1 cellular context compared by ENCODE assay signal in the genomic region with DNA sequence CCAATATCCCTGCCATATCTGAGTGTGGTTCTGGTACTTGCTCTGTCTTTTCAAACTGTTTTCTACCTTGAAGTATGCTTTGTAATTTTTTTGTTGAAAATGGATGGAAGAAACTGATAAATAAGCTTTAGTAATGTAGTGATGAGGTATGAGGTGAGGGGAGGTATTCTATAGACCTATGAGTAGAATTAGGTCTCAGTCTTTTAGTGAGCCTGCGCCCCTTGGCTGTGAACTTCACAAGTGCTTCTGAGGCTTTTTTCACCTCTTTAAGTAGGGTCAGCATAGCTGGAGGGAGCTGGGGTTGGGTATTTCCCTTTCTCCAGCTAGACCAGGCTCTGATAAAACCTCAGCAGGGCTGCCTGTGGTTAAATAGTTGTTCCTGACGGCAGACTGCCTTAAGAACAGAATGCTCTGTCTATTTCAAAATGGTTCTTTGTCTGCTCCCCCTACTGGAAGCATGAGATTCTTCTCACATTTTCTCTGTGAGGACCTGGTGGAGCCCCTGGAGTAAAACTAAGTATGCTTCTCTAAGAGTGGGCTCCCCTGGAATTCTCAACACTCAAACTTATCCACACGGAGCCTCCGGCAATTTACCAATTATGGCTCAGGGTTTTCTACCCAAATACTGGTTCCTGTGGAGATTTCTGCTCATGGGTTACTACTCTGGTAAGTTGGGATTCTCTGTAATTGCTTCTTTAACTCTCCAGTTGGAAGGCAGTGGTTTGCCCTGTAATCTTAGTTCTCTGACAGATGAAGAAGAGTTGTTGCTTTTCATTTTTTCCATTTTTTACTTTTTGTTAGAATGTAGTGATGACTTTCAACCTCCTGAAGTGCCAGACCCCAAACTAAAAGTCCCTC.
TF ChIP-seq lines count a peak whose summit lies in the region.

No MANE protein-coding gene starts in this region.

TF ChIP-seq in GM23338, 12 proteins besides CTCF, POLR2A, EP300 and RAD21 (continued from another document):
- TF ChIP-seq, protein P1, sequence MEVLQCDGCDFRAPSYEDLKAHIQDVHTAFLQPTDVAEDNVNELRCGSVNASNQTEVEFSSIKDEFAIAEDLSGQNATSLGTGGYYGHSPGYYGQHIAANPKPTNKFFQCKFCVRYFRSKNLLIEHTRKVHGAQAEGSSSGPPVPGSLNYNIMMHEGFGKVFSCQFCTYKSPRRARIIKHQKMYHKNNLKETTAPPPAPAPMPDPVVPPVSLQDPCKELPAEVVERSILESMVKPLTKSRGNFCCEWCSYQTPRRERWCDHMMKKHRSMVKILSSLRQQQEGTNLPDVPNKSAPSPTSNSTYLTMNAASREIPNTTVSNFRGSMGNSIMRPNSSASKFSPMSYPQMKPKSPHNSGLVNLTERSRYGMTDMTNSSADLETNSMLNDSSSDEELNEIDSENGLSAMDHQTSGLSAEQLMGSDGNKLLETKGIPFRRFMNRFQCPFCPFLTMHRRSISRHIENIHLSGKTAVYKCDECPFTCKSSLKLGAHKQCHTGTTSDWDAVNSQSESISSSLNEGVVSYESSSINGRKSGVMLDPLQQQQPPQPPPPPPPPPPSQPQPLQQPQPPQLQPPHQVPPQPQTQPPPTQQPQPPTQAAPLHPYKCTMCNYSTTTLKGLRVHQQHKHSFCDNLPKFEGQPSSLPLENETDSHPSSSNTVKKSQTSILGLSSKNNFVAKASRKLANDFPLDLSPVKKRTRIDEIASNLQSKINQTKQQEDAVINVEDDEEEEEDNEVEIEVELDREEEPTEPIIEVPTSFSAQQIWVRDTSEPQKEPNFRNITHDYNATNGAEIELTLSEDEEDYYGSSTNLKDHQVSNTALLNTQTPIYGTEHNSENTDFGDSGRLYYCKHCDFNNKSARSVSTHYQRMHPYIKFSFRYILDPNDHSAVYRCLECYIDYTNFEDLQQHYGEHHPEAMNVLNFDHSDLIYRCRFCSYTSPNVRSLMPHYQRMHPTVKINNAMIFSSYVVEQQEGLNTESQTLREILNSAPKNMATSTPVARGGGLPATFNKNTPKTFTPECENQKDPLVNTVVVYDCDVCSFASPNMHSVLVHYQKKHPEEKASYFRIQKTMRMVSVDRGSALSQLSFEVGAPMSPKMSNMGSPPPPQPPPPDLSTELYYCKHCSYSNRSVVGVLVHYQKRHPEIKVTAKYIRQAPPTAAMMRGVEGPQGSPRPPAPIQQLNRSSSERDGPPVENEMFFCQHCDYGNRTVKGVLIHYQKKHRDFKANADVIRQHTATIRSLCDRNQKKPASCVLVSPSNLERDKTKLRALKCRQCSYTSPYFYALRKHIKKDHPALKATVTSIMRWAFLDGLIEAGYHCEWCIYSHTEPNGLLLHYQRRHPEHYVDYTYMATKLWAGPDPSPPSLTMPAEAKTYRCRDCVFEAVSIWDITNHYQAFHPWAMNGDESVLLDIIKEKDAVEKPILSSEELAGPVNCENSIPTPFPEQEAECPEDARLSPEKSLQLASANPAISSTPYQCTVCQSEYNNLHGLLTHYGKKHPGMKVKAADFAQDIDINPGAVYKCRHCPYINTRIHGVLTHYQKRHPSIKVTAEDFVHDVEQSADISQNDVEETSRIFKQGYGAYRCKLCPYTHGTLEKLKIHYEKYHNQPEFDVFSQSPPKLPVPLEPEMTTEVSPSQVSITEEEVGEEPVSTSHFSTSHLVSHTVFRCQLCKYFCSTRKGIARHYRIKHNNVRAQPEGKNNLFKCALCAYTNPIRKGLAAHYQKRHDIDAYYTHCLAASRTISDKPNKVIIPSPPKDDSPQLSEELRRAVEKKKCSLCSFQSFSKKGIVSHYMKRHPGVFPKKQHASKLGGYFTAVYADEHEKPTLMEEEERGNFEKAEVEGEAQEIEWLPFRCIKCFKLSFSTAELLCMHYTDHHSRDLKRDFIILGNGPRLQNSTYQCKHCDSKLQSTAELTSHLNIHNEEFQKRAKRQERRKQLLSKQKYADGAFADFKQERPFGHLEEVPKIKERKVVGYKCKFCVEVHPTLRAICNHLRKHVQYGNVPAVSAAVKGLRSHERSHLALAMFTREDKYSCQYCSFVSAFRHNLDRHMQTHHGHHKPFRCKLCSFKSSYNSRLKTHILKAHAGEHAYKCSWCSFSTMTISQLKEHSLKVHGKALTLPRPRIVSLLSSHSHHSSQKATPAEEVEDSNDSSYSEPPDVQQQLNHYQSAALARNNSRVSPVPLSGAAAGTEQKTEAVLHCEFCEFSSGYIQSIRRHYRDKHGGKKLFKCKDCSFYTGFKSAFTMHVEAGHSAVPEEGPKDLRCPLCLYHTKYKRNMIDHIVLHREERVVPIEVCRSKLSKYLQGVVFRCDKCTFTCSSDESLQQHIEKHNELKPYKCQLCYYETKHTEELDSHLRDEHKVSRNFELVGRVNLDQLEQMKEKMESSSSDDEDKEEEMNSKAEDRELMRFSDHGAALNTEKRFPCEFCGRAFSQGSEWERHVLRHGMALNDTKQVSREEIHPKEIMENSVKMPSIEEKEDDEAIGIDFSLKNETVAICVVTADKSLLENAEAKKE (CRISPR knock-in tag; IDR thresholded peaks at IDR 0.05) = no peak
- TF ChIP-seq ZNF114 (CRISPR knock-in tag; IDR thresholded peaks at IDR 0.05) (no peak), EZH2 (IDR thresholded peaks at IDR 0.05; ENCODE audit: low read depth, unreplicated experiment) (no peak), CREB1 (CRISPR knock-in tag; IDR thresholded peaks at IDR 0.05; ENCODE audit: low read depth) (no peak), NANOG (IDR thresholded peaks at IDR 0.05; ENCODE audit: borderline replicate concordance) (no peak)
- TF ChIP-seq, protein P2, sequence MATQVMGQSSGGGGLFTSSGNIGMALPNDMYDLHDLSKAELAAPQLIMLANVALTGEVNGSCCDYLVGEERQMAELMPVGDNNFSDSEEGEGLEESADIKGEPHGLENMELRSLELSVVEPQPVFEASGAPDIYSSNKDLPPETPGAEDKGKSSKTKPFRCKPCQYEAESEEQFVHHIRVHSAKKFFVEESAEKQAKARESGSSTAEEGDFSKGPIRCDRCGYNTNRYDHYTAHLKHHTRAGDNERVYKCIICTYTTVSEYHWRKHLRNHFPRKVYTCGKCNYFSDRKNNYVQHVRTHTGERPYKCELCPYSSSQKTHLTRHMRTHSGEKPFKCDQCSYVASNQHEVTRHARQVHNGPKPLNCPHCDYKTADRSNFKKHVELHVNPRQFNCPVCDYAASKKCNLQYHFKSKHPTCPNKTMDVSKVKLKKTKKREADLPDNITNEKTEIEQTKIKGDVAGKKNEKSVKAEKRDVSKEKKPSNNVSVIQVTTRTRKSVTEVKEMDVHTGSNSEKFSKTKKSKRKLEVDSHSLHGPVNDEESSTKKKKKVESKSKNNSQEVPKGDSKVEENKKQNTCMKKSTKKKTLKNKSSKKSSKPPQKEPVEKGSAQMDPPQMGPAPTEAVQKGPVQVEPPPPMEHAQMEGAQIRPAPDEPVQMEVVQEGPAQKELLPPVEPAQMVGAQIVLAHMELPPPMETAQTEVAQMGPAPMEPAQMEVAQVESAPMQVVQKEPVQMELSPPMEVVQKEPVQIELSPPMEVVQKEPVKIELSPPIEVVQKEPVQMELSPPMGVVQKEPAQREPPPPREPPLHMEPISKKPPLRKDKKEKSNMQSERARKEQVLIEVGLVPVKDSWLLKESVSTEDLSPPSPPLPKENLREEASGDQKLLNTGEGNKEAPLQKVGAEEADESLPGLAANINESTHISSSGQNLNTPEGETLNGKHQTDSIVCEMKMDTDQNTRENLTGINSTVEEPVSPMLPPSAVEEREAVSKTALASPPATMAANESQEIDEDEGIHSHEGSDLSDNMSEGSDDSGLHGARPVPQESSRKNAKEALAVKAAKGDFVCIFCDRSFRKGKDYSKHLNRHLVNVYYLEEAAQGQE (IDR thresholded peaks at IDR 0.05; ENCODE audit: unreplicated experiment) = no peak
TF ChIP-seq in GM23338: peak in this region for 0.
